1 cellular context compared by ENCODE assay signal in the genomic region with DNA sequence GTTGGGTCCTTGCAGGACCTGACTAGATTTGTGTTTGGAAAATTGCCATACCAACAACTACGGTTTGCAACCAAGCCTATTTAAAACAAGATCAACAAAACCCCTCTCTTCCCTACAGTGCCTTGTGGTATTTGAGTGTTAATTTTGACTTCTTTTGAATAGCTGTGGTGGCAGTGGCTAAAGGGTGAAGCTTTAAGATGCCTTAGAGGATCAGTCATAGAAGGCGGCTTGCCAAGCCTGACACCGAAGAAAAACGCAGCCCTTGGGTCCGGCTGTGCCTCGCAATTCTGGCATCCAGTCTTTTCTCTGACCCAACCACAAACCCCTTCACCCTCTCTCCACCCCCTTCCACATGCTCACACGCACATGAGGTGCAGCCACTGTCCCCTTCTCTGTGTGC.
TF ChIP-seq lines count a peak whose summit lies in the region.

No MANE protein-coding gene starts in this region.

TF ChIP-seq in WTC11, 78 proteins besides CTCF, POLR2A, EP300 and RAD21 (continued from another document):
- TF ChIP-seq, protein P1, sequence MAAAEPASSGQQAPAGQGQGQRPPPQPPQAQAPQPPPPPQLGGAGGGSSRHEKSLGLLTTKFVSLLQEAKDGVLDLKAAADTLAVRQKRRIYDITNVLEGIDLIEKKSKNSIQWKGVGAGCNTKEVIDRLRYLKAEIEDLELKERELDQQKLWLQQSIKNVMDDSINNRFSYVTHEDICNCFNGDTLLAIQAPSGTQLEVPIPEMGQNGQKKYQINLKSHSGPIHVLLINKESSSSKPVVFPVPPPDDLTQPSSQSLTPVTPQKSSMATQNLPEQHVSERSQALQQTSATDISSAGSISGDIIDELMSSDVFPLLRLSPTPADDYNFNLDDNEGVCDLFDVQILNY (CRISPR knock-in tag; IDR thresholded peaks at IDR 0.05), result no peak
TF ChIP-seq in WTC11: peak in this region for 0.
